8 cellular contexts compared by ENCODE assay signal in genomic region chr1:167066333-167067122, GRCh38. TPM values are rescaled to one million over a fixed set of nuclear protein-coding genes. Genes with fewer than 3 reads are reported as not detected.
DNase-seq lines count a peak whose midpoint lies in the region; ATAC-seq, FAIRE-seq and TF ChIP-seq lines count a peak whose summit lies in the region.

No MANE protein-coding gene starts in this region.

- H4K5ac ChIP-seq in H1 (ENCODE audit: insufficient read length, low read depth, low read length), result peak overlapping the region; percentile 28

- TF ChIP-seq POLR2A in H1 (IDR thresholded peaks at IDR 0.05; ENCODE audit: control extremely low read depth in 1 of 2, low read depth in 2 of 2, low read length in 2 of 2), result no peak

- H4K8ac ChIP-seq in H1 (ENCODE audit: extremely low read depth, insufficient read depth, low read length), result peak overlapping the region; percentile 87; the same call in 1 of the 2 replicates

- H3K23ac ChIP-seq in H1 (ENCODE audit: insufficient read length), result no peak overlapping the region

- no peak overlapping the region for H3K4ac ChIP-seq in H1 (replicated peaks; ENCODE audit: insufficient read length, low read depth, low read length)

- H2AFZ ChIP-seq in H1 (ENCODE audit: low read length), result peak overlapping the region; percentile 85

- ATAC-seq in GM19025 (IDR thresholded peaks at IDR 0.05; ENCODE audit: low read depth, unreplicated experiment) (peak; percentile 67), HG03469 (IDR thresholded peaks at IDR 0.05; ENCODE audit: unreplicated experiment) (peak; percentile 74)
- peak; percentile 96 for ATAC-seq in activated CD8-positive, alpha-beta T cell treated with anti-CD3 and anti-CD28 coated beads, Interleukin-2, amount 10 ng/mL, durations not matched to agents 7 days and 5 days

- TF ChIP-seq EP300 in H1 (IDR thresholded peaks at IDR 0.05; ENCODE audit: borderline replicate concordance in 1 of 2, low read depth in 2 of 2, low read length in 2 of 2), result no peak

- no peak overlapping the region for H3K4me3 Mint-ChIP-seq in activated CD8-positive, alpha-beta T cell treated with anti-CD3 and anti-CD28 coated beads, Interleukin-2, amount 10 ng/mL, durations not matched to agents 7 days and 5 days

- WGBS in H1 (ENCODE audit: extremely low coverage in 1 of 2, insufficient coverage in 1 of 2, insufficient read length in 1 of 2, insufficient replicate concordance in 2 of 2, low coverage in 1 of 2, low lambda C conversion rate in 2 of 2, missing lambda C conversion rate in 1 of 2), 2 experiments, result 9% methylated on average over 27 of the region's 31 CpGs; no CpG with 5 or more reads in 1 of the 2 experiments

- no peaks in the 10 kb centered on the region for H4K20me1 ChIP-seq in H1 (replicated peaks in 1 of 2; ENCODE audit: control insufficient read depth in 1 of 2, insufficient read depth in 2 of 2, low read length in 2 of 2)

- H3K4me2 ChIP-seq in H1 (ENCODE audit: insufficient read depth in 1 of 2, low read depth in 2 of 2, low read length in 2 of 2), result peak overlapping the region; percentile 1 to 49; a peak in 3 of 4 replicates

- POLR2A ChIA-PET in activated CD8-positive, alpha-beta T cell treated with anti-CD3 and anti-CD28 coated beads, Interleukin-2, amount 10 ng/mL, durations not matched to agents 7 days and 5 days (lab: Charles Lee), result interaction anchor here (1.0 kb wide), 1 partner anchor 20 kb away, joined by 3 read pairs; no protein-coding TSS in a partner anchor
- POLR2A ChIA-PET in H1 (lab: Charles Lee; ENCODE audit: partially characterized antibody), result interaction anchor here (1.0 to 3.8 kb wide), 2 partner anchors 154 to 162 kb away, joined by 3 to 18 read pairs; partner anchors contain the start of gene POU2F1

- CTCF ChIA-PET in activated CD8-positive, alpha-beta T cell treated with anti-CD3 and anti-CD28 coated beads, Interleukin-2, amount 10 ng/mL, durations not matched to agents 7 days and 5 days (lab: Charles Lee), result interaction anchor here (0.6 to 15.1 kb wide), 24 partner anchors 8 to 487 kb away, joined by 3 to 838 read pairs (median 5); partner anchors contain the start of genes CREG1, GPA33 and POU2F1
- CTCF ChIA-PET in H1 (lab: Charles Lee; ENCODE audit: partially characterized antibody), result interaction anchor here (0.6 to 18.6 kb wide), 45 partner anchors 8 to 486 kb away, joined by 3 to 874 read pairs (median 4); partner anchors contain the start of gene POU2F1

- no peaks in the 10 kb centered on the region for H3K79me2 ChIP-seq in H1 (ENCODE audit: control insufficient read depth in 1 of 2, insufficient read depth in 2 of 2, low read length in 2 of 2)

- H3K23me2 ChIP-seq in H1 (ENCODE audit: low read depth, low read length), result no peaks in the 10 kb centered on the region

- peaks cover 0 to 2% (median 0%) of the 10 kb centered on the region in 4 experiments; a peak in 1 of 7 replicates for H3K4me1 ChIP-seq in H1 (replicated peaks in 1 of 4; ENCODE audit: control insufficient read depth in 3 of 4, insufficient read depth in 4 of 4, low read length in 3 of 4)

- 0 out of 2 replicates have a peak overlapping the region, but pooled peaks have one; percentile 2 for H2BK15ac ChIP-seq in H1 (ENCODE audit: low read length)

- H3K4me1 Mint-ChIP-seq in activated CD8-positive, alpha-beta T cell treated with anti-CD3 and anti-CD28 coated beads, Interleukin-2, amount 10 ng/mL, durations not matched to agents 7 days and 5 days (ENCODE audit: low read depth), result no peaks in the 10 kb centered on the region

- H2BK12ac ChIP-seq in H1 (ENCODE audit: low read depth, low read length), result no peak overlapping the region

- H3K36me3 Mint-ChIP-seq in activated CD8-positive, alpha-beta T cell treated with anti-CD3 and anti-CD28 coated beads, Interleukin-2, amount 10 ng/mL, durations not matched to agents 7 days and 5 days (ENCODE audit: low read depth), result no peaks in the 10 kb centered on the region

- H4K91ac ChIP-seq in H1 (replicated peaks; ENCODE audit: insufficient read length, low read length), result peak overlapping the region; percentile 1

- H2BK120ac ChIP-seq in H1 (replicated peaks; ENCODE audit: low read depth, low read length), result peak overlapping the region; percentile 48

- no peak for FAIRE-seq in H1 (lab: Jason Lieb, UNC)

- no peak overlapping the region for H3K14ac ChIP-seq in H1 (ENCODE audit: insufficient read length)

- H3K27me3 Mint-ChIP-seq in activated CD8-positive, alpha-beta T cell treated with anti-CD3 and anti-CD28 coated beads, Interleukin-2, amount 10 ng/mL, durations not matched to agents 7 days and 5 days (ENCODE audit: low read depth), result peaks cover 8% of the 10 kb centered on the region

- H3K27me3 ChIP-seq in H1 (replicated peaks in 1 of 4; ENCODE audit: control insufficient read depth in 3 of 4, extremely low read depth in 1 of 4, insufficient read depth in 3 of 4, low read length in 3 of 4), result no peaks in the 10 kb centered on the region

- H3K36me3 ChIP-seq in H1 (ENCODE audit: control insufficient read depth in 2 of 4, insufficient read depth in 4 of 4, low read length in 3 of 4), result no peaks in the 10 kb centered on the region

- DNase-seq in AG10803 (ENCODE audit: low read depth), result peak; percentile 21
- DNase-seq in NCI-H82 (lab: John Stamatoyannopoulos, UW), result peak; percentile 94
- peak; percentile 83 for DNase-seq in activated CD8-positive, alpha-beta T cell treated with anti-CD3 and anti-CD28 coated beads, Interleukin-2, amount 10 ng/mL, durations not matched to agents 7 days and 5 days
- peak; percentile 29 to 97 for DNase-seq in H1 (ENCODE audit: low read depth in 1 of 2, low spot score in 2 of 2)
- DNase-seq in midbrain (lab: John Stamatoyannopoulos, UW), result peak; percentile 75
- peak; percentile 75 to 80 for DNase-seq in stimulated activated CD8-positive, alpha-beta memory T cell treated with anti-CD3 and anti-CD28 coated beads, Interleukin-2, amount 100 ng/mL, for 48 hours (ENCODE audit: low read depth in 2 of 2)

- no peak overlapping the region for H2BK5ac ChIP-seq in H1 (ENCODE audit: low read depth, low read length)

- H3K56ac ChIP-seq in H1 (replicated peaks; ENCODE audit: insufficient read length, low read depth, low read length), result no peak overlapping the region

- H3K27ac ChIP-seq in H1 (ENCODE audit: low read depth, low read length), result no peak overlapping the region

- H3K9me3 Mint-ChIP-seq in activated CD8-positive, alpha-beta T cell treated with anti-CD3 and anti-CD28 coated beads, Interleukin-2, amount 10 ng/mL, durations not matched to agents 7 days and 5 days (ENCODE audit: insufficient read depth), result no peaks in the 10 kb centered on the region

- H2BK20ac ChIP-seq in H1 (ENCODE audit: low read length), result no peak overlapping the region; the same call in 1 of the 2 replicates

- TF ChIP-seq CTCF in AG10803 (conservative IDR thresholded peaks at IDR 0.05; ENCODE audit: low read length) (peak; percentile 86), H1 (IDR thresholded peaks at IDR 0.05; ENCODE audit: control extremely low read depth in 1 of 3, insufficient read depth in 1 of 3, low read depth in 1 of 3, low read length in 3 of 3) (peak; percentile 84 to 94 (median 93))

- H3K4me3 ChIP-seq in AG10803 (ENCODE audit: low read length) (peak overlapping the region; percentile 35), H1 (ENCODE audit: extremely low read depth in 1 of 4, insufficient read depth in 2 of 4, low read depth in 3 of 4, low read length in 4 of 4) (peak overlapping the region in 2 of 4 experiments; percentile 14 to 44; a peak in 4 of 8 replicates)

- no peak overlapping the region; a peak in 2 of 7 replicates for H3K9ac ChIP-seq in H1 (replicated peaks in 1 of 4; ENCODE audit: extremely low read depth in 1 of 4, low read depth in 3 of 4, low read length in 3 of 4)

- TF ChIP-seq RAD21 in H1 (IDR thresholded peaks at IDR 0.05 in 1 of 2, conservative IDR thresholded peaks at IDR 0.05 in 1 of 2; ENCODE audit: low read depth in 2 of 2, low read length in 2 of 2), result peak; percentile 97 to 100

- H3K9me3 ChIP-seq in H1 (ENCODE audit: insufficient read depth in 2 of 2, low read depth in 1 of 2, low read length in 1 of 2), result no peaks in the 10 kb centered on the region

- H3K79me1 ChIP-seq in H1 (ENCODE audit: low read depth, low read length), result no peaks in the 10 kb centered on the region

- no peak overlapping the region for H2AK5ac ChIP-seq in H1 (ENCODE audit: low read depth, low read length)

- peak overlapping the region; percentile 85; the same call in 1 of the 2 replicates for H3K18ac ChIP-seq in H1 (ENCODE audit: extremely low read depth, low read length)

- H3K27ac Mint-ChIP-seq in activated CD8-positive, alpha-beta T cell treated with anti-CD3 and anti-CD28 coated beads, Interleukin-2, amount 10 ng/mL, durations not matched to agents 7 days and 5 days, result no peak overlapping the region

TF ChIP-seq in H1, 55 proteins besides CTCF, POLR2A, EP300 and RAD21 (continues in another document):
- TF ChIP-seq RBBP5 (IDR thresholded peaks at IDR 0.05; ENCODE audit: borderline replicate concordance, low read depth, low read length) (0 out of 2 replicates have a peak, but pooled peaks have one; percentile 33), SP4 (IDR thresholded peaks at IDR 0.05; ENCODE audit: low read length) (no peak), KDM5A (IDR thresholded peaks at IDR 0.05; ENCODE audit: low read length) (0 out of 2 replicates have a peak, but pooled peaks have one; percentile 28)

RNA-seq across cellular contexts. Expression of gene GPA33, which starts 23.6 kb away (rescaled TPM):
- under 1 TPM; 0.16 to 0.24 TPM for total RNA-seq in activated CD8-positive, alpha-beta T cell treated with anti-CD3 and anti-CD28 coated beads, Interleukin-2, amount 10 ng/mL, durations not matched to agents 7 days and 5 days
- total RNA-seq in H1 (2021; fragmentation: NEBNext Ultra II Directional; extraction: Animal tissue kit (Norgen Biotek cat#: 25700)), result 0.11 and 0.19 TPM in 2 replicates
- polyA plus RNA-seq in H1 (2011; rRNA removed), result 0.67 and 0.74 TPM in 2 replicates
- polyA plus RNA-seq in H1 (2011; cell fraction: cytosol; rRNA removed), result 0.61 TPM
- 1.5 TPM for polyA plus RNA-seq in H1 (2011; cell fraction: nucleus; rRNA removed)
- 0.29 to 0.38 TPM (median 0.34 TPM) in 4 replicates for polyA plus RNA-seq in H1 (2012, experiment 1 of 2)
- polyA plus RNA-seq in H1 (2012, experiment 2 of 2), result 0.35 TPM
- 0.22 TPM for polyA plus RNA-seq in H1 (2013, experiment 1 of 2)
- 0.28 TPM for polyA plus RNA-seq in H1 (2013, experiment 2 of 2)
- polyA minus RNA-seq in H1 (2011; rRNA and poly(A)+ RNA removed), result 0.28 and 0.85 TPM in 2 replicates
- polyA minus RNA-seq in H1 (2011; cell fraction: cytosol; rRNA and poly(A)+ RNA removed), result 2.0 TPM
- 0.80 TPM for polyA minus RNA-seq in H1 (2011; cell fraction: nucleus; rRNA and poly(A)+ RNA removed)

RNA-seq across cellular contexts. Expression of gene STYXL2, which starts 27.3 kb away (rescaled TPM):
- not detected for total RNA-seq in activated CD8-positive, alpha-beta T cell treated with anti-CD3 and anti-CD28 coated beads, Interleukin-2, amount 10 ng/mL, durations not matched to agents 7 days and 5 days
- 0.22 and 0.34 TPM in 2 replicates for total RNA-seq in H1 (2021; fragmentation: NEBNext Ultra II Directional; extraction: Animal tissue kit (Norgen Biotek cat#: 25700))
- 0.09 and 0.14 TPM in 2 replicates for polyA plus RNA-seq in H1 (2011; rRNA removed)
- 0.18 TPM for polyA plus RNA-seq in H1 (2011; cell fraction: cytosol; rRNA removed)
- polyA plus RNA-seq in H1 (2011; cell fraction: nucleus; rRNA removed), result 0.26 TPM
- polyA plus RNA-seq in H1 (2012, experiment 1 of 2), result 0.37 to 0.55 TPM (median 0.52 TPM) in 4 replicates
- 0.04 TPM for polyA plus RNA-seq in H1 (2012, experiment 2 of 2)
- 0.10 TPM for polyA plus RNA-seq in H1 (2013, experiment 1 of 2)
- 0.11 TPM for polyA plus RNA-seq in H1 (2013, experiment 2 of 2)
- polyA minus RNA-seq in H1 (2011; rRNA and poly(A)+ RNA removed), result 0.15 and 0.47 TPM in 2 replicates
- polyA minus RNA-seq in H1 (2011; cell fraction: cytosol; rRNA and poly(A)+ RNA removed), result 1.1 TPM
- 0.10 TPM for polyA minus RNA-seq in H1 (2011; cell fraction: nucleus; rRNA and poly(A)+ RNA removed)

Comparison
In these comparisons a context has a peak if more than half of its experiments do, and no peak if none do; other contexts are left out.
1. DNase-seq: peak in every context shown above with its lines; median percentile 94 in NCI-H82; 83 in activated CD8-positive, alpha-beta T cell treated with anti-CD3 and anti-CD28 coated beads, Interleukin-2, amount 10 ng/mL, durations not matched to agents 7 days and 5 days; 78 in stimulated activated CD8-positive, alpha-beta memory T cell treated with anti-CD3 and anti-CD28 coated beads, Interleukin-2, amount 100 ng/mL, for 48 hours; 75 in midbrain; 63 in H1; 21 in AG10803.